8 cellular contexts compared by ENCODE assay signal in the genomic region with DNA sequence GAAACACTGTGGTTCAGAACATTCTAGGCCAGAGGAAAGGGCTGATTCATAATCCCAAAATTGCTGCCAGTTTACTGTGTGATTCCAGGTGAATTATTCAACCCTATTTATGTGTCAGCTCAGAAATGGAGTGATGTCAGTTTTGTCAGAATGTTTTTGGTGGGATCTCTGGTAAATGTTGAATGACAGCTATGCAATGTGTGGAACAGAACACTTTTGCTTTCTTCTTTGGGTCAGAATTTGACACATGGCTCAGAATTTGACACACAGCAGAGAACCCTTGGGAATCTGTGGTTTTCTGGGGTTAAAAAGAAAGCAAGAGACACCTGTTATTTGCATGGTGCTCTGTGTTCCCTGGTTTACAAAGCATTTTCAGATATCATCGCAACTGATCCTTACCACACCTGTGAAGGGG. TPM values are rescaled to one million over a fixed set of nuclear protein-coding genes. Genes with fewer than 3 reads are reported as not detected.
DNase-seq lines count a peak whose midpoint lies in the region; ATAC-seq and TF ChIP-seq lines count a peak whose summit lies in the region.

No MANE protein-coding gene starts in this region.

- H3K27me3 ChIP-seq in gastrocnemius medialis = no peaks in the 10 kb centered on the region

- H3K36me3 ChIP-seq in gastrocnemius medialis = no peaks in the 10 kb centered on the region

- ATAC-seq in GM19324 (IDR thresholded peaks at IDR 0.05; ENCODE audit: low FRiP score, unreplicated experiment) (peak; percentile 51), HG02938 (IDR thresholded peaks at IDR 0.05; ENCODE audit: unreplicated experiment) (peak; percentile 37), gastrocnemius medialis (peak in 1 of 2 donors; percentile 77), HG03045 (IDR thresholded peaks at IDR 0.05; ENCODE audit: unreplicated experiment) (no peak), HG03135 (IDR thresholded peaks at IDR 0.05; ENCODE audit: unreplicated experiment) (no peak), left ventricle myocardium superior (no peak)
- ATAC-seq in activated T-helper 17 cell treated with anti-CD3 and anti-CD28 coated beads, Interleukin-2, amount 50 U/mL, for 72 hours (replicated peaks) = no peak

- no peak for TF ChIP-seq POLR2A in gastrocnemius medialis (IDR thresholded peaks at IDR 0.05)

- no peaks in the 10 kb centered on the region for H3K27me3 Mint-ChIP-seq in activated T-helper 17 cell treated with anti-CD3 and anti-CD28 coated beads, Interleukin-2, amount 50 U/mL, for 72 hours

- intact Hi-C loops in gastrocnemius medialis (cut with DNase I; ENCODE audit: low total_unique reads) = no loop called here
- intact Hi-C loops in left ventricle myocardium superior (cut with micrococcal nuclease) = no loop called here

- no peak overlapping the region for H3K4me3 Mint-ChIP-seq in activated T-helper 17 cell treated with anti-CD3 and anti-CD28 coated beads, Interleukin-2, amount 50 U/mL, for 72 hours

- TF ChIP-seq CTCF in gastrocnemius medialis (IDR thresholded peaks at IDR 0.05 in 4 of 5, conservative IDR thresholded peaks at IDR 0.05 in 1 of 5) = no peak

- peak overlapping the region; percentile 76 to 92 (median 87) for H3K27ac ChIP-seq in gastrocnemius medialis

- H3K4me1 ChIP-seq in gastrocnemius medialis = peaks cover 17 to 30% of the 10 kb centered on the region in 2 donors

- peak overlapping the region; percentile 56 for H3K27ac Mint-ChIP-seq in activated T-helper 17 cell treated with anti-CD3 and anti-CD28 coated beads, Interleukin-2, amount 50 U/mL, for 72 hours

- H3K9me3 ChIP-seq in gastrocnemius medialis = no peaks in the 10 kb centered on the region

- H3K4me3 ChIP-seq in gastrocnemius medialis = no peak overlapping the region

- no peaks in the 10 kb centered on the region for H3K9me3 Mint-ChIP-seq in activated T-helper 17 cell treated with anti-CD3 and anti-CD28 coated beads, Interleukin-2, amount 50 U/mL, for 72 hours

- peaks cover 10% of the 10 kb centered on the region for H3K36me3 Mint-ChIP-seq in activated T-helper 17 cell treated with anti-CD3 and anti-CD28 coated beads, Interleukin-2, amount 50 U/mL, for 72 hours (ENCODE audit: low read depth)

- DNase-seq in gastrocnemius medialis = no peak
- no peak for DNase-seq in left ventricle myocardium superior
- DNase-seq in RKO (ENCODE audit: low spot score) = no peak

- H3K4me1 Mint-ChIP-seq in activated T-helper 17 cell treated with anti-CD3 and anti-CD28 coated beads, Interleukin-2, amount 50 U/mL, for 72 hours = peaks cover 10% of the 10 kb centered on the region

- in situ Hi-C loops in gastrocnemius medialis (cut with MboI; ENCODE audit: low sequenced_read_pairs in 4 of 4) = no loop called here

RNA-seq across cellular contexts. Expression of a gene that starts 1.6 kb away (rescaled TPM):
- 10 to 100 TPM; 22.7 to 30.9 TPM for total RNA-seq in activated T-helper 17 cell treated with anti-CD3 and anti-CD28 coated beads, Interleukin-2, amount 50 U/mL, for 72 hours
- total RNA-seq in gastrocnemius medialis = 10 to 100 TPM in 2 of 4 donors, 1 to 10 TPM in 2; 6.6 to 21.6 (median 9.5) TPM
- total RNA-seq in left ventricle myocardium superior = 17.6 TPM

Comparison
In these comparisons a context has a peak if more than half of its experiments do, and no peak if none do; other contexts are left out.
1. ATAC-seq: peak in GM19324 (single experiment) and HG02938 (single experiment); none in activated T-helper 17 cell treated with anti-CD3 and anti-CD28 coated beads, Interleukin-2, amount 50 U/mL, for 72 hours (single experiment), HG03045 (single experiment), HG03135 (single experiment) and left ventricle myocardium superior (single experiment).